In the genomic region with DNA sequence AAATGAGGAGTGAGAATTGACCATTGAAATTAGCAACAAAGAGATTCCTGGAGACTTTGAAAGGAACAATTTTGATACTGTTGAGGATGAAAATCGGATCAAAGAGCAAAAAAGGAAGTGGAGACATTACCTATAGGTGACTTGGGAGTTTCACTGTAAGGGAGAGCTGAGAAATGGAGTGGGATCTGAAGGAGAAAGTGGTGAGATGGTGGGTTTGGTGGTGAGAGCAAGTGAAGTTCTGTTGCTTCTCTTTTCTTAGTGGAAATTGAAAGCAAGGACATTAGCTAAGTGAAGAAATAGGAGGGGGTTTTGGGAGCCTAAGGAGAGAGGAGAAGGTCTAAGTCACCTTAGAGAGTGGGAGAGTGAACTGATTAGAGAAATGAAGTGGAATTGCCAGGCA, we compare ENCODE assay signal across 39 cellular contexts. TPM values are rescaled to one million over a fixed set of nuclear protein-coding genes. Genes with fewer than 3 reads are reported as not detected.
"Had no signal": no experiment of that assay in that cellular context is flagged by ENCODE, and none has a peak within 500 bp of the region (broad histone marks: within the 10 kb centered on the region; RNA-seq: fewer than 3 reads in every experiment).

No MANE protein-coding gene starts in this region.

- H3K9me3 ChIP-seq: MG63 had no signal

- H3K4me3 ChIP-seq: MG63 had no signal

- H3K27me3 ChIP-seq: MG63 had no signal

- DNase-seq: Karpas-422, Kasumi-1, MG63, MM.1S, MV-4-11, NCI-H1048, NCI-H1092, NCI-H1092 treated with DMSO at 0.1 percent for 48 hours, NCI-H1105, NCI-H1105 treated with DMSO at 0.1 percent for 48 hours, NCI-H1417, NCI-H1417 treated with DMSO at 0.1 percent for 48 hours, NCI-H1436, NCI-H1436 treated with DMSO at 0.1 percent for 48 hours, NCI-H146, NCI-H1694, NCI-H1694 treated with DMSO at 0.1 percent for 48 hours, NCI-H187, NCI-H187 treated with DMSO at 0.1 percent for 48 hours, NCI-H1930, NCI-H2029, NCI-H2029 treated with DMSO at 0.1 percent for 48 hours, NCI-H2081, NCI-H2081 treated with DMSO at 0.1 percent for 48 hours, NCI-H2107, NCI-H2171, NCI-H2171 treated with DMSO at 0.1 percent for 48 hours, NCI-H2227 treated with DMSO at 0.1 percent for 48 hours, NCI-H226, NCI-H345, NCI-H446, NCI-H446 treated with DMSO at 0.1 percent for 48 hours, NCI-H510A, NCI-H510A treated with DMSO at 0.1 percent for 48 hours, NCI-H524 had no signal

RNA-seq across cellular contexts. Expression of a gene that starts 16.7 kb away (rescaled TPM):
- total RNA-seq: LHCN-M2, M059J, MCF 10A, NCI-H460 had no signal
